ENCODE assay signal across 12 cellular contexts in genomic region chr1:12172042-12172851, GRCh38. TPM values are rescaled to one million over a fixed set of nuclear protein-coding genes. Genes with fewer than 3 reads are reported as not detected.
DNase-seq lines count a peak whose midpoint lies in the region; FAIRE-seq and TF ChIP-seq lines count a peak whose summit lies in the region.
"Had no signal": no experiment of that assay in that cellular context is flagged by ENCODE, and none has a peak within 500 bp of the region (broad histone marks: within the 10 kb centered on the region; RNA-seq: fewer than 3 reads in every experiment).

No MANE protein-coding gene starts in this region.

- H3K27ac ChIP-seq in breast epithelium, result peak overlapping the region; percentile 48 to 85
- H3K27ac ChIP-seq in mucosa of rectum (ENCODE audit: low read depth in 2 of 2, low read length in 2 of 2), result peak overlapping the region; percentile 31 to 77
- H3K27ac ChIP-seq in tibial nerve, result peak overlapping the region in 3 of 4 donors; percentile 74 to 89 (median 82)
- no peak overlapping the region for H3K27ac ChIP-seq in RWPE1
- H3K27ac ChIP-seq: PC-9 had no signal

- H3K36me3 ChIP-seq in breast epithelium, result no peaks in the 10 kb centered on the region
- H3K36me3 ChIP-seq in mucosa of rectum (ENCODE audit: control insufficient read depth in 2 of 2, insufficient read depth in 2 of 2, low read length in 2 of 2), result no peaks in the 10 kb centered on the region
- no peaks in the 10 kb centered on the region for H3K36me3 ChIP-seq in tibial nerve

- CTCF ChIA-PET in MCF 10A (lab: Yijun Ruan, JAX), result no interaction called here
- CTCF ChIA-PET in activated naive CD4-positive, alpha-beta T cell treated with anti-CD3 and anti-CD28 coated beads, Interleukin-2, amount 10 ng/mL, durations not matched to agents 7 days and 5 days (lab: Charles Lee), result interaction anchor here (0.9 kb wide), 1 partner anchor 48 kb away, joined by 3 read pairs; no protein-coding TSS in a partner anchor
- CTCF ChIA-PET in RWPE1 (lab: Yijun Ruan, JAX), result no interaction called here

- H3K27ac Mint-ChIP-seq in MCF 10A (ENCODE audit: low read depth, unreplicated experiment), result no peak overlapping the region
- peak overlapping the region; percentile 99 for H3K27ac Mint-ChIP-seq in activated naive CD4-positive, alpha-beta T cell treated with anti-CD3 and anti-CD28 coated beads, Interleukin-2, amount 10 ng/mL, durations not matched to agents 7 days and 5 days
- H3K27ac Mint-ChIP-seq: type B pancreatic cell had no signal

- intact Hi-C loops in breast epithelium (cut with DNase I; ENCODE audit: low total_unique reads) (no loop called here), MCF 10A (cut with micrococcal nuclease) (no loop called here)

- DNase-seq in breast epithelium (ENCODE audit: low spot score in 2 of 2), result no peak
- DNase-seq in MCF 10A (ENCODE audit: unreplicated experiment), result no peak
- DNase-seq in activated naive CD4-positive, alpha-beta T cell treated with anti-CD3 and anti-CD28 coated beads, Interleukin-2, amount 10 ng/mL, durations not matched to agents 7 days and 5 days, result no peak
- no peak for DNase-seq in tibial nerve (ENCODE audit: low spot score in 2 of 2)
- no peak for DNase-seq in urothelium cell line (ENCODE audit: low spot score)
- DNase-seq in RWPE1 (ENCODE audit: low spot score), result no peak
- no peak for DNase-seq in D341Med (ENCODE audit: low spot score)
- DNase-seq: caudate nucleus, NCI-H1930, PC-9 had no signal

- no peak overlapping the region for H3K4me3 Mint-ChIP-seq in MCF 10A (ENCODE audit: unreplicated experiment)
- peak overlapping the region; percentile 68 for H3K4me3 Mint-ChIP-seq in activated naive CD4-positive, alpha-beta T cell treated with anti-CD3 and anti-CD28 coated beads, Interleukin-2, amount 10 ng/mL, durations not matched to agents 7 days and 5 days
- H3K4me3 Mint-ChIP-seq: type B pancreatic cell had no signal

- BruUV-seq in MCF 10A (replicated peaks; lab: Mats Ljungman, UMichigan), result no TSS peak

- no peak overlapping the region for H3K9ac ChIP-seq in mucosa of rectum (ENCODE audit: low read depth in 1 of 2, low read length in 2 of 2)

- H3K4me3 ChIP-seq in breast epithelium (peak overlapping the region in 1 of 3 donors; percentile 22), mucosa of rectum (ENCODE audit: low read length in 2 of 2) (no peak overlapping the region), tibial nerve (no peak overlapping the region)
- H3K4me3 ChIP-seq: PC-9 had no signal

- TF ChIP-seq POLR2A in breast epithelium (IDR thresholded peaks at IDR 0.05), result no peak
- TF ChIP-seq POLR2A in tibial nerve (IDR thresholded peaks at IDR 0.05), result no peak

- POLR2A ChIA-PET in MCF 10A (lab: Yijun Ruan, JAX) (no interaction called here), RWPE1 (lab: Yijun Ruan, JAX; ENCODE audit: low non-redundant PET) (no interaction called here)

- FAIRE-seq in urothelium cell line (lab: Jason Lieb, UNC), result no peak

- H3K27me3 ChIP-seq in breast epithelium (no peaks in the 10 kb centered on the region), mucosa of rectum (ENCODE audit: control insufficient read depth in 2 of 2, insufficient read depth in 2 of 2, low read length in 2 of 2) (no peaks in the 10 kb centered on the region), tibial nerve (no peaks in the 10 kb centered on the region)

- H3K27me3 Mint-ChIP-seq in MCF 10A (ENCODE audit: insufficient read depth, unreplicated experiment), result no peaks in the 10 kb centered on the region
- H3K27me3 Mint-ChIP-seq in activated naive CD4-positive, alpha-beta T cell treated with anti-CD3 and anti-CD28 coated beads, Interleukin-2, amount 10 ng/mL, durations not matched to agents 7 days and 5 days, result no peaks in the 10 kb centered on the region

- H3K9me3 Mint-ChIP-seq in MCF 10A (ENCODE audit: unreplicated experiment), result no peaks in the 10 kb centered on the region
- no peaks in the 10 kb centered on the region for H3K9me3 Mint-ChIP-seq in activated naive CD4-positive, alpha-beta T cell treated with anti-CD3 and anti-CD28 coated beads, Interleukin-2, amount 10 ng/mL, durations not matched to agents 7 days and 5 days
- H3K9me3 Mint-ChIP-seq: type B pancreatic cell had no signal

- H3K36me3 Mint-ChIP-seq in MCF 10A (ENCODE audit: insufficient read depth, unreplicated experiment), result no peaks in the 10 kb centered on the region
- H3K36me3 Mint-ChIP-seq in activated naive CD4-positive, alpha-beta T cell treated with anti-CD3 and anti-CD28 coated beads, Interleukin-2, amount 10 ng/mL, durations not matched to agents 7 days and 5 days, result peaks cover 69% of the 10 kb centered on the region
- H3K36me3 Mint-ChIP-seq: type B pancreatic cell had no signal

- H3K4me1 Mint-ChIP-seq in MCF 10A (ENCODE audit: insufficient read depth, unreplicated experiment), result no peaks in the 10 kb centered on the region
- H3K4me1 Mint-ChIP-seq in activated naive CD4-positive, alpha-beta T cell treated with anti-CD3 and anti-CD28 coated beads, Interleukin-2, amount 10 ng/mL, durations not matched to agents 7 days and 5 days, result peaks cover 93% of the 10 kb centered on the region

- TF ChIP-seq CTCF in breast epithelium (IDR thresholded peaks at IDR 0.05) (no peak), MCF 10A (IDR thresholded peaks at IDR 0.05; ENCODE audit: unreplicated experiment) (no peak), tibial nerve (IDR thresholded peaks at IDR 0.05) (no peak), RWPE1 (conservative IDR thresholded peaks at IDR 0.05; ENCODE audit: low read depth) (no peak)

- WGBS in tibial nerve, 2 donors, result 80 to 87% methylated on average over 13 of the region's 14 CpGs

- H3K4me1 ChIP-seq in breast epithelium (peaks cover 0 to 3% of the 10 kb centered on the region in 2 donors), mucosa of rectum (ENCODE audit: control insufficient read depth in 2 of 2, insufficient read depth in 2 of 2, low read length in 2 of 2) (peaks cover 15 to 26% of the 10 kb centered on the region in 2 donors), tibial nerve (peaks cover 0 to 89% (median 53%) of the 10 kb centered on the region in 4 donors)

- TF ChIP-seq EP300 in tibial nerve (IDR thresholded peaks at IDR 0.05), result no peak

- H3K9me3 ChIP-seq in breast epithelium (no peaks in the 10 kb centered on the region), mucosa of rectum (ENCODE audit: control insufficient read depth in 2 of 2, low read length in 2 of 2) (no peaks in the 10 kb centered on the region), tibial nerve (no peaks in the 10 kb centered on the region)

RNA-seq across cellular contexts. Expression of gene TNFRSF1B, which starts 5.5 kb away (rescaled TPM):
- 10 to 100 TPM; 25.0 to 48.8 (median 35.1) TPM for total RNA-seq in breast epithelium
- total RNA-seq in MCF 10A (2022), result 0.22 TPM in 1 of 2 replicates, not detected in the other
- 10 to 100 TPM; 27.4 to 62.1 (median 43.5) TPM for total RNA-seq in tibial nerve

RNA-seq across cellular contexts. Expression of gene VPS13D, which starts 57.6 kb away (rescaled TPM):
- total RNA-seq in breast epithelium, result 100 to 1,000 TPM in 1 of 3 donors, 10 to 100 TPM in 2; 73.9 to 115 (median 96.4) TPM
- total RNA-seq in MCF 10A (2022), result 36.5 and 39.3 TPM in 2 replicates
- 100 to 1,000 TPM in 3 of 4 donors, 10 to 100 TPM in 1; 99.2 to 132 (median 110) TPM for total RNA-seq in tibial nerve

Comparison
In these comparisons a context has a peak if more than half of its experiments do, and no peak if none do; other contexts are left out.
1. RNA of gene TNFRSF1B, which starts 5.5 kb away (total RNA-seq): 27.4 to 62.1 TPM in tibial nerve and 25.0 to 48.8 TPM in breast epithelium; 0.22 TPM in MCF 10A; every median in the first group is over 10 times any median in the second.